1 cellular context compared by ENCODE assay signal in the genomic region with DNA sequence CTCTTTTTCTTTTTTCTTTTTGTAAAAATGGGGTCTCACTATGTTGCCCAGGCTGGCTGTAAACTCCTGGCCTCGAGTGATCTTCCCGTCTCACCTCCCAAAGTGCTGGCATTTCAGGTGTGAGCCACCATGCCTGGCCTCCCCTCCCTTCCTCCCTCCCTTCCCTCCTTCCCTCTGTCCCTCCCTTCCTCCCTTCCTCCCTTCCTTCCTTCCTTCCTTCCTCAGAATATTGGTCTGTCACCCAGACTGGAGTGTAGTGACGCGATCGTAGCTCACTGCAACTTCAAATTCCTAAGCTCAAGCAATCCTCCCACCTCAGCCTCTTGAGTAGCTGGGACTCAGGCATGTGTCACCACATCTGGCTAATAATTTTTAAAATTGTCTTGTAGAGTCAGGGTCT.
A peak's percentile ranks its signal among the peaks of the same experiment; 100 is the strongest.
TF ChIP-seq lines count a peak whose summit lies in the region.

No MANE protein-coding gene starts in this region.

TF ChIP-seq in K562, 482 proteins besides CTCF, POLR2A, EP300 and RAD21:
- TF ChIP-seq MTA1 (IDR thresholded peaks at IDR 0.05; ENCODE audit: borderline replicate concordance) (0 out of 2 replicates have a peak, but pooled peaks have one; percentile 18), NR3C1 (CRISPR knock-in tag; IDR thresholded peaks at IDR 0.05) (no peak), HLTF (IDR thresholded peaks at IDR 0.05) (0 out of 2 replicates have a peak, but pooled peaks have one; percentile 40), CSDE1 (IDR thresholded peaks at IDR 0.05) (0 out of 4 replicates have a peak, but pooled peaks of 1 of the 2 experiments have one; percentile 54), ZNF507 (tag; conservative IDR thresholded peaks at IDR 0.05) (no peak), HMG20B (CRISPR knock-in tag; IDR thresholded peaks at IDR 0.05) (no peak), XRCC4 (IDR thresholded peaks at IDR 0.05; ENCODE audit: extremely low read depth, insufficient read depth, insufficient read length) (no peak), JUNB (CRISPR knock-in tag; conservative IDR thresholded peaks at IDR 0.05) (no peak), ARNT (IDR thresholded peaks at IDR 0.05) (no peak), SMARCA5 (IDR thresholded peaks at IDR 0.05) (peak; percentile 73), POLR2H (tag; IDR thresholded peaks at IDR 0.05; ENCODE audit: low read depth) (no peak), MED1 (CRISPR knock-in tag; IDR thresholded peaks at IDR 0.05; ENCODE audit: borderline replicate concordance) (no peak), ZNF75A (CRISPR knock-in tag; IDR thresholded peaks at IDR 0.05) (no peak), ZNF239 (CRISPR knock-in tag; IDR thresholded peaks at IDR 0.05) (no peak), ZNF121 (CRISPR knock-in tag; conservative IDR thresholded peaks at IDR 0.05) (peak; percentile 92)
- TF ChIP-seq, protein P1, sequence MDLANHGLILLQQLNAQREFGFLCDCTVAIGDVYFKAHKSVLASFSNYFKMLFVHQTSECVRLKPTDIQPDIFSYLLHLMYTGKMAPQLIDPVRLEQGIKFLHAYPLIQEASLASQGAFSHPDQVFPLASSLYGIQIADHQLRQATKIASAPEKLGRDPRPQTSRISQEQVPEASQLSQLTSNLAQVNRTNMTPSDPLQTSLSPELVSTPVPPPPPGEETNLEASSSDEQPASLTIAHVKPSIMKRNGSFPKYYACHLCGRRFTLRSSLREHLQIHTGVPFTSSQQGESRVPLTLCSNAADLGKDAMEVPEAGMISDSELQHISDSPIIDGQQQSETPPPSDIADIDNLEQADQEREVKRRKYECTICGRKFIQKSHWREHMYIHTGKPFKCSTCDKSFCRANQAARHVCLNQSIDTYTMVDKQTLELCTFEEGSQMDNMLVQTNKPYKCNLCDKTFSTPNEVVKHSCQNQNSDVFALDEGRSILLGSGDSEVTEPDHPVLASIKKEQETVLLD (IDR thresholded peaks at IDR 0.05): peak; percentile 50; the same call in 1 of the 2 replicates
- TF ChIP-seq, protein P2, sequence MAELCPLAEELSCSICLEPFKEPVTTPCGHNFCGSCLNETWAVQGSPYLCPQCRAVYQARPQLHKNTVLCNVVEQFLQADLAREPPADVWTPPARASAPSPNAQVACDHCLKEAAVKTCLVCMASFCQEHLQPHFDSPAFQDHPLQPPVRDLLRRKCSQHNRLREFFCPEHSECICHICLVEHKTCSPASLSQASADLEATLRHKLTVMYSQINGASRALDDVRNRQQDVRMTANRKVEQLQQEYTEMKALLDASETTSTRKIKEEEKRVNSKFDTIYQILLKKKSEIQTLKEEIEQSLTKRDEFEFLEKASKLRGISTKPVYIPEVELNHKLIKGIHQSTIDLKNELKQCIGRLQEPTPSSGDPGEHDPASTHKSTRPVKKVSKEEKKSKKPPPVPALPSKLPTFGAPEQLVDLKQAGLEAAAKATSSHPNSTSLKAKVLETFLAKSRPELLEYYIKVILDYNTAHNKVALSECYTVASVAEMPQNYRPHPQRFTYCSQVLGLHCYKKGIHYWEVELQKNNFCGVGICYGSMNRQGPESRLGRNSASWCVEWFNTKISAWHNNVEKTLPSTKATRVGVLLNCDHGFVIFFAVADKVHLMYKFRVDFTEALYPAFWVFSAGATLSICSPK (IDR thresholded peaks at IDR 0.05; ENCODE audit: borderline replicate concordance): 0 out of 2 replicates have a peak, but pooled peaks have one; percentile 17
